ENCODE assay signal across 1 cellular context in genomic region chr10:72260588-72261322, GRCh38.
TF ChIP-seq lines count a peak whose summit lies in the region.

No MANE protein-coding gene starts in this region.

TF ChIP-seq in PFSK-1, 5 proteins besides CTCF, POLR2A, EP300 and RAD21:
- TF ChIP-seq, protein P1, sequence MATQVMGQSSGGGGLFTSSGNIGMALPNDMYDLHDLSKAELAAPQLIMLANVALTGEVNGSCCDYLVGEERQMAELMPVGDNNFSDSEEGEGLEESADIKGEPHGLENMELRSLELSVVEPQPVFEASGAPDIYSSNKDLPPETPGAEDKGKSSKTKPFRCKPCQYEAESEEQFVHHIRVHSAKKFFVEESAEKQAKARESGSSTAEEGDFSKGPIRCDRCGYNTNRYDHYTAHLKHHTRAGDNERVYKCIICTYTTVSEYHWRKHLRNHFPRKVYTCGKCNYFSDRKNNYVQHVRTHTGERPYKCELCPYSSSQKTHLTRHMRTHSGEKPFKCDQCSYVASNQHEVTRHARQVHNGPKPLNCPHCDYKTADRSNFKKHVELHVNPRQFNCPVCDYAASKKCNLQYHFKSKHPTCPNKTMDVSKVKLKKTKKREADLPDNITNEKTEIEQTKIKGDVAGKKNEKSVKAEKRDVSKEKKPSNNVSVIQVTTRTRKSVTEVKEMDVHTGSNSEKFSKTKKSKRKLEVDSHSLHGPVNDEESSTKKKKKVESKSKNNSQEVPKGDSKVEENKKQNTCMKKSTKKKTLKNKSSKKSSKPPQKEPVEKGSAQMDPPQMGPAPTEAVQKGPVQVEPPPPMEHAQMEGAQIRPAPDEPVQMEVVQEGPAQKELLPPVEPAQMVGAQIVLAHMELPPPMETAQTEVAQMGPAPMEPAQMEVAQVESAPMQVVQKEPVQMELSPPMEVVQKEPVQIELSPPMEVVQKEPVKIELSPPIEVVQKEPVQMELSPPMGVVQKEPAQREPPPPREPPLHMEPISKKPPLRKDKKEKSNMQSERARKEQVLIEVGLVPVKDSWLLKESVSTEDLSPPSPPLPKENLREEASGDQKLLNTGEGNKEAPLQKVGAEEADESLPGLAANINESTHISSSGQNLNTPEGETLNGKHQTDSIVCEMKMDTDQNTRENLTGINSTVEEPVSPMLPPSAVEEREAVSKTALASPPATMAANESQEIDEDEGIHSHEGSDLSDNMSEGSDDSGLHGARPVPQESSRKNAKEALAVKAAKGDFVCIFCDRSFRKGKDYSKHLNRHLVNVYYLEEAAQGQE (IDR thresholded peaks at IDR 0.05; ENCODE audit: insufficient read depth in 1 of 2, low read depth in 2 of 2, low read length in 2 of 2) = no peak
- TF ChIP-seq POLR2AphosphoS5 (IDR thresholded peaks at IDR 0.05; ENCODE audit: low read depth, low read length) (peak; percentile 55; the same call in 1 of the 2 replicates), TAF1 (IDR thresholded peaks at IDR 0.05; ENCODE audit: borderline replicate concordance, insufficient read depth, low read length) (no peak), FOXP2 (optimal IDR thresholded peaks at IDR 0.05; ENCODE audit: borderline replicate concordance, extremely low read depth, extremely low read length, insufficient read depth) (peak; percentile 27), SIN3A (IDR thresholded peaks at IDR 0.05; ENCODE audit: borderline replicate concordance, insufficient read depth, low read length) (no peak)
